In genomic region chr6:134373282-134373922, GRCh38 we compare ENCODE assay signal across 8 cellular contexts. TPM values are rescaled to one million over a fixed set of nuclear protein-coding genes. Genes with fewer than 3 reads are reported as not detected.
DNase-seq lines count a peak whose midpoint lies in the region; ATAC-seq and TF ChIP-seq lines count a peak whose summit lies in the region.

No MANE protein-coding gene starts in this region.

- peaks cover 4% of the 10 kb centered on the region for H3K36me3 Mint-ChIP-seq in activated naive CD8-positive, alpha-beta T cell

- peak; percentile 89 for ATAC-seq in GM21360 (IDR thresholded peaks at IDR 0.05; ENCODE audit: unreplicated experiment)
- ATAC-seq in HG03565 (IDR thresholded peaks at IDR 0.05; ENCODE audit: unreplicated experiment): peak; percentile 96

- H3K27ac ChIP-seq in tibial artery: peak overlapping the region; percentile 65 to 73

- H3K4me1 ChIP-seq in tibial artery: peaks cover 0 to 33% (median 24%) of the 10 kb centered on the region in 4 donors

- peak overlapping the region; percentile 1 for H3K4me3 Mint-ChIP-seq in activated naive CD8-positive, alpha-beta T cell

- no peaks in the 10 kb centered on the region for H3K9me3 ChIP-seq in tibial artery

- H3K4me3 ChIP-seq in tibial artery: no peak overlapping the region
- no peak overlapping the region for H3K4me3 ChIP-seq in H7 (ENCODE audit: insufficient read depth, low read depth, low read length)

- peak overlapping the region; percentile 5 for H3K27ac Mint-ChIP-seq in activated naive CD8-positive, alpha-beta T cell

- DNase-seq in EL (peak; percentile 81), inferior parietal cortex (ENCODE audit: extremely low spot score) (peak; percentile 55), tibial artery (peak; percentile 85 to 87), H7 (no peak), DMS 273 (lab: John Stamatoyannopoulos, UW; ENCODE audit: unreplicated experiment) (no peak)

- H3K36me3 ChIP-seq in tibial artery: no peaks in the 10 kb centered on the region
- no peaks in the 10 kb centered on the region for H3K36me3 ChIP-seq in H7 (replicated peaks; ENCODE audit: control insufficient read depth, insufficient read depth, low read length)

- intact Hi-C loops in tibial artery (cut with DNase I; ENCODE audit: low total_unique reads): loop anchor here (10.0 kb wide), 1 partner anchor 199 kb away; no protein-coding TSS in a partner anchor

- no peaks in the 10 kb centered on the region for H3K9me3 Mint-ChIP-seq in activated naive CD8-positive, alpha-beta T cell (ENCODE audit: low read depth)

- H3K27me3 ChIP-seq in tibial artery (no peaks in the 10 kb centered on the region), H7 (ENCODE audit: control insufficient read depth, insufficient read depth, low read length) (no peaks in the 10 kb centered on the region)

- H3K27me3 Mint-ChIP-seq in activated naive CD8-positive, alpha-beta T cell: no peaks in the 10 kb centered on the region

- no peak for TF ChIP-seq CTCF in tibial artery (IDR thresholded peaks at IDR 0.05)

- H3K4me1 Mint-ChIP-seq in activated naive CD8-positive, alpha-beta T cell (ENCODE audit: low read depth): peaks cover 41% of the 10 kb centered on the region

RNA-seq across cellular contexts. Expression of gene SGK1, which starts 55.5 kb away (rescaled TPM):
- 12.7 and 12.8 TPM in 2 replicates for total RNA-seq in H7 (2014; rRNA removed; shearing (Covaris generic))

Comparison
In these comparisons a context has a peak if more than half of its experiments do, and no peak if none do; other contexts are left out.
1. DNase-seq: peak in EL (single experiment), inferior parietal cortex (single experiment) and tibial artery (2 of 2); none in H7 (single experiment) and DMS 273 (single experiment).